ENCODE assay signal across 14 cellular contexts in genomic region chr4:122687450-122688121, GRCh38. TPM values are rescaled to one million over a fixed set of nuclear protein-coding genes. Genes with fewer than 3 reads are reported as not detected.
A peak's percentile ranks its signal among the peaks of the same experiment; 100 is the strongest.
DNase-seq lines count a peak whose midpoint lies in the region; ATAC-seq, FAIRE-seq and TF ChIP-seq lines count a peak whose summit lies in the region.
"Had no signal": no experiment of that assay in that cellular context is flagged by ENCODE, and none has a peak within 500 bp of the region (broad histone marks: within the 10 kb centered on the region; RNA-seq: fewer than 3 reads in every experiment).

No MANE protein-coding gene starts in this region.

- H3K4me3 ChIP-seq in A673 (ENCODE audit: low read depth, low read length, poor library complexity, severe bottlenecking): no peak overlapping the region

- POLR2A ChIA-PET in A673 (lab: Charles Lee; ENCODE audit: low non-redundant PET) (no interaction called here), HEK293T (lab: Yijun Ruan, JAX) (interaction anchor here (0.6 kb wide), 1 partner anchor 758 kb away, joined by 3 read pairs; no protein-coding TSS in a partner anchor)

- TF ChIP-seq POLR2A in GM12891 (IDR thresholded peaks at IDR 0.05; ENCODE audit: low read depth, low read length): no peak

- TF ChIP-seq CTCF in A673 (conservative IDR thresholded peaks at IDR 0.05; ENCODE audit: low read depth, low read length): no peak

- intact Hi-C loops in Right ventricle myocardium superior (cut with DNase I): no loop called here
- intact Hi-C loops in A673 (cut with micrococcal nuclease; ENCODE audit: unreplicated experiment): no loop called here

- H3K36me3 ChIP-seq in A673 (ENCODE audit: insufficient read depth, low read length, poor library complexity, severe bottlenecking): no peaks in the 10 kb centered on the region

- CTCF ChIA-PET in A673 (lab: Charles Lee) (no interaction called here), HEK293T (lab: Yijun Ruan, JAX) (no interaction called here)

- H3K27me3 ChIP-seq in A673 (replicated peaks; ENCODE audit: insufficient read depth, low read depth, low read length, poor library complexity): no peaks in the 10 kb centered on the region

- FAIRE-seq in GM12891 (lab: Jason Lieb, UNC): peak; percentile 74
- FAIRE-seq: GM18507 had no signal

- BruUV-seq in A673 (replicated peaks; lab: Mats Ljungman, UMichigan): no TSS peak

- H3K27ac ChIP-seq in A673 (ENCODE audit: low read depth, low read length, poor library complexity, severe bottlenecking): no peak overlapping the region

- DNase-seq in GM12891 (ENCODE audit: insufficient read length, low spot score) (no peak), SIG-M5 (lab: John Stamatoyannopoulos, UW) (peak; percentile 71), Right ventricle myocardium superior (no peak), KG1 (lab: John Stamatoyannopoulos, UW) (no peak), DMS53 treated with DMSO at 0.1 percent for 48 hours (lab: John Stamatoyannopoulos, UW; ENCODE audit: unreplicated experiment) (no peak), A673 (ENCODE audit: low spot score) (no peak), HEK293T (ENCODE audit: extremely low spot score) (no peak)
- DNase-seq: Caco-2, Karpas-422, left colon, NCI-H774 had no signal

- ATAC-seq in GM21576 (IDR thresholded peaks at IDR 0.05; ENCODE audit: unreplicated experiment) (peak; percentile 58), Right ventricle myocardium superior (ENCODE audit: poor library complexity) (peak; percentile 94)
- ATAC-seq: esophagus mucosa, left colon had no signal

- no peaks in the 10 kb centered on the region for H3K4me1 ChIP-seq in A673 (ENCODE audit: insufficient read depth, low read length, poor library complexity, severe bottlenecking)
- H3K4me1 ChIP-seq: Caco-2 had no signal

- H3K9me3 ChIP-seq in A673 (ENCODE audit: low read depth, low read length, poor library complexity, severe bottlenecking): no peaks in the 10 kb centered on the region
- H3K9me3 ChIP-seq: Caco-2 had no signal

TF ChIP-seq in GM12891, 5 proteins besides CTCF, POLR2A, EP300 and RAD21:
- TF ChIP-seq SPI1 (IDR thresholded peaks at IDR 0.05; ENCODE audit: low read depth, low read length) (peak; percentile 85), POU2F2 (IDR thresholded peaks at IDR 0.05; ENCODE audit: low read depth, low read length) (no peak)

TF ChIP-seq in HEK293T, 16 proteins besides CTCF, POLR2A, EP300 and RAD21:
- TF ChIP-seq SUZ12 (IDR thresholded peaks at IDR 0.05) (no peak), SP1 (IDR thresholded peaks at IDR 0.05) (no peak), FOXA1 (IDR thresholded peaks at IDR 0.05) (no peak), FOXK2 (IDR thresholded peaks at IDR 0.05) (no peak), TARDBP (IDR thresholded peaks at IDR 0.05) (no peak), NFRKB (IDR thresholded peaks at IDR 0.05) (no peak), CTBP1 (IDR thresholded peaks at IDR 0.05; ENCODE audit: borderline replicate concordance) (no peak), ARNT (IDR thresholded peaks at IDR 0.05) (no peak), L3MBTL2 (conservative IDR thresholded peaks at IDR 0.05) (no peak), PKNOX1 (IDR thresholded peaks at IDR 0.05) (no peak), ELF4 (IDR thresholded peaks at IDR 0.05) (no peak), ZNF384 (IDR thresholded peaks at IDR 0.05) (no peak)

RNA-seq across cellular contexts. Expression of gene BBS12, which starts 44.9 kb away (rescaled TPM):
- 0.37 TPM for polyA plus RNA-seq in GM12891 (2012; ENCODE audit: low read depth, missing spikeins)
- total RNA-seq in Right ventricle myocardium superior (4.9 TPM), A673 (2021) (1.9 and 2.6 TPM in 2 replicates)
